ENCODE assay signal across 8 cellular contexts in the genomic region with DNA sequence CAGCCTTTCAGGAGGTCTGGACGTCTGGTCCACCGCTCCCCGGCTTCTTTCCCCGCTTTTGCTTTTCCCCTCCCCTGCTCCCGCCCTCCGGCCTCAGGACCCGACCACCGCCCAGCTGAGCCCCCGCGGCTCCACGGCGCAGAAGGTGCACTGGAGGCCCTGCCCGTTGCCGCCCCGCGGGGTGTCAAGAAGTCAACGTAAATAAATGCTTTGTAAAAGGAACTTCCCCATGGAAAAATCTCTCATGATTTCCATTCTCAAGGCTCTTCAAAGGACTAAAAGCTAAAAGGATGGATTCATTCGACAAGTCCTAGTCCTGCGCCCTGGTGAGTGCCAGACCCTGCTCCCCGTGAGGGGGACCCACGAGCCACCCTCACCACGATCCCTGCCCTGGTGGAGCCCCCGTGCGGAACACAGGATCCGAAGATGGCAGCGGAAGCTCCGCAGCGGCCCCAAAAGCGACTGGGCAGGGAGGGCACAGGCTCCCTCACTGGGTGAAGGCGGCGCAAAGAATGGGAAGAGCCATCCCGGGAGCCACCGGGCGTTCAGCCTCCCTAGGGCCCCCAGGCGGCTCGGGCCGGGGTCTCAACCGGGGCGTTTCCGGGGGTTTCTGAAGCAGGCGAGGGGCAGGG. TPM values are rescaled to one million over a fixed set of nuclear protein-coding genes. Genes with fewer than 3 reads are reported as not detected.
DNase-seq lines count a peak whose midpoint lies in the region; ATAC-seq, FAIRE-seq and TF ChIP-seq lines count a peak whose summit lies in the region.
"Not testable (repeated sequence)": the region's sequence is repeated elsewhere in the genome, so short reads cannot be mapped to it uniquely, and the experiment has no call there.

No MANE protein-coding gene starts in this region.

- not testable (repeated sequence) for H3K27me3 Mint-ChIP-seq in mesothelial cell of epicardium (ENCODE audit: low read depth)

- H3K4me3 ChIP-seq in GM12865 (ENCODE audit: low read depth, low read length) (peak overlapping the region; percentile 52), bronchial epithelial cell (ENCODE audit: low read depth, low read length) (peak overlapping the region; percentile 34), skeletal muscle satellite cell (ENCODE audit: low read length) (peak overlapping the region; percentile 66)
- not testable (repeated sequence) for H3K4me3 ChIP-seq in aorta (ENCODE audit: low read length in 2 of 2)

- peak overlapping the region; percentile 39; the same call in 1 of the 2 replicates for H3K27ac ChIP-seq in RWPE1
- not testable (repeated sequence) for H3K27ac ChIP-seq in aorta (ENCODE audit: low read depth in 1 of 2, low read length in 2 of 2)

- H3K9me3 Mint-ChIP-seq in mesothelial cell of epicardium: not testable (repeated sequence)

- intact Hi-C loops in head of caudate nucleus (cut with DNase I); aorta (cut with DNase I): not testable (repeated sequence)

- H3K4me2 ChIP-seq in skeletal muscle satellite cell (ENCODE audit: low read length): peak overlapping the region; percentile 74

- FAIRE-seq in bronchial epithelial cell (lab: Jason Lieb, UNC): not testable (repeated sequence)

- H3K4me1 Mint-ChIP-seq in mesothelial cell of epicardium: not testable (repeated sequence)

- CTCF ChIA-PET in RWPE1 (lab: Yijun Ruan, JAX): not testable (repeated sequence)

- peak overlapping the region; percentile 45 for H3K9ac ChIP-seq in skeletal muscle satellite cell (ENCODE audit: low read depth, low read length)

- not testable (repeated sequence) for H3K36me3 Mint-ChIP-seq in mesothelial cell of epicardium

- H3K36me3 ChIP-seq in bronchial epithelial cell (ENCODE audit: control insufficient read depth, insufficient read depth, low read length); skeletal muscle satellite cell (ENCODE audit: insufficient read depth, low read length); aorta (ENCODE audit: control insufficient read depth in 1 of 2, insufficient read depth in 2 of 2, low read length in 1 of 2): not testable (repeated sequence)

- ATAC-seq in aorta (ENCODE audit: low FRiP score): not testable (repeated sequence)

- not testable (repeated sequence) for TF ChIP-seq CTCF in GM12865 (IDR thresholded peaks at IDR 0.05; ENCODE audit: insufficient read depth, low read depth, low read length, missing control alignments); RWPE1 (conservative IDR thresholded peaks at IDR 0.05; ENCODE audit: low read depth); bronchial epithelial cell (IDR thresholded peaks at IDR 0.05; ENCODE audit: insufficient read depth, low read length, severe bottlenecking); mesothelial cell of epicardium (IDR thresholded peaks at IDR 0.05; ENCODE audit: unreplicated experiment)

- not testable (repeated sequence) for H3K9me3 ChIP-seq in skeletal muscle satellite cell (replicated peaks; ENCODE audit: low read length); aorta (ENCODE audit: control insufficient read depth, low read length)

- H3K27me3 ChIP-seq in bronchial epithelial cell (ENCODE audit: control insufficient read depth, insufficient read depth, low read length); skeletal muscle satellite cell (ENCODE audit: control insufficient read depth, insufficient read depth, low read length); aorta (ENCODE audit: control insufficient read depth in 1 of 2, insufficient read depth in 2 of 2, low read length in 1 of 2): not testable (repeated sequence)

- not testable (repeated sequence) for H3K4me1 ChIP-seq in skeletal muscle satellite cell (ENCODE audit: control insufficient read depth, insufficient read depth, low read length); aorta (ENCODE audit: control insufficient read depth in 1 of 2, insufficient read depth in 2 of 2, low read length in 2 of 2)

- not testable (repeated sequence) for H3K27ac Mint-ChIP-seq in mesothelial cell of epicardium

- WGBS in aorta, 2 donors: 1% methylated on average over 21 to 33 of the region's 41 CpGs

- peak; percentile 13 for DNase-seq in GM12865 (ENCODE audit: low read depth)
- not testable (repeated sequence) for DNase-seq in RWPE1 (ENCODE audit: low spot score)
- peak; percentile 13 for DNase-seq in activated T-cell treated with anti-CD3 and anti-CD28 coated beads for 24 hours (ENCODE audit: low read depth)
- peak; percentile 0 for DNase-seq in bronchial epithelial cell (ENCODE audit: low read depth)
- DNase-seq in head of caudate nucleus: peak in 31 of 42 donors; percentile 2 to 43 (median 11)
- peak in 1 of 2 experiments; percentile 39 for DNase-seq in mesothelial cell of epicardium (ENCODE audit: low spot score in 2 of 2, unreplicated experiment in 2 of 2)
- peak; percentile 35 to 51 for DNase-seq in aorta

- POLR2A ChIA-PET in RWPE1 (lab: Yijun Ruan, JAX; ENCODE audit: low non-redundant PET): not testable (repeated sequence)

- H3K4me3 Mint-ChIP-seq in mesothelial cell of epicardium: peak overlapping the region; percentile 76

RNA-seq across cellular contexts. Expression of a gene that starts 45.1 kb away (rescaled TPM):
- total RNA-seq in bronchial epithelial cell (not detected in 2 replicates), mesothelial cell of epicardium (not detected in 3 replicates), aorta (not detected)
- not detected in 2 replicates for total RNA-seq in skeletal muscle satellite cell (2012; rRNA removed)
- polyA plus RNA-seq in aorta: not detected
